ENCODE assay signal across 24 cellular contexts in the genomic region with DNA sequence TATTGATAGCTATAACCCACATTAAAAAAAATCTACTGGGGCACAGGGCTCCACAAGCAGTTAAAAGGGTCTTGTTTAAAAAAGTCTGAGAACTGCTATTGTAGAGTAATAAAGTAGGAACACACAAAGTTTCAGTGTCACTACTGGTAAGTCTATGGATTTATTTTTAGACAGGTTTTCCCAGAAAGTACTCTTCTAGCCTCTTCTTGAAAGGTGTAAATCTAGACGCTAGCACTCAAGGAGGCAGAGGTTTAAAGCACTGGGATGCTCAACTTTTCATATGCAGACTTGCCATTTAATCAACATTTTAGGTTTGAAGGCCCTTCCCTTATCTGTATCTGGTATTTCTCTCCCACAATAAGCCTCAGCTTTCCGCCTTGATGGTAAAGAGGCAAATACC. TPM values are rescaled to one million over a fixed set of nuclear protein-coding genes. Genes with fewer than 3 reads are reported as not detected.
A peak's percentile ranks its signal among the peaks of the same experiment; 100 is the strongest.
DNase-seq lines count a peak whose midpoint lies in the region; ATAC-seq and TF ChIP-seq lines count a peak whose summit lies in the region.
"Had no signal": no experiment of that assay in that cellular context is flagged by ENCODE, and none has a peak within 500 bp of the region (broad histone marks: within the 10 kb centered on the region; RNA-seq: fewer than 3 reads in every experiment).

No MANE protein-coding gene starts in this region.

- POLR2A ChIA-PET in WTC11 (lab: Charles Lee), result no interaction called here

- no peak for ATAC-seq in activated naive CD8-positive, alpha-beta T cell treated with anti-CD3 and anti-CD28 coated beads, Interleukin-2, amount 50 U/mL, for 24 hours
- ATAC-seq in WTC11, result peak; percentile 14; the same call in 1 of the 2 replicates
- no peak for ATAC-seq in HG03039 (IDR thresholded peaks at IDR 0.05; ENCODE audit: unreplicated experiment)
- ATAC-seq in HG02981 (IDR thresholded peaks at IDR 0.05; ENCODE audit: unreplicated experiment), result no peak
- ATAC-seq: A549, GM12878, HCT116 had no signal

- H3K27ac ChIP-seq in muscle layer of duodenum (ENCODE audit: low read length), result peak overlapping the region; percentile 18
- H3K27ac ChIP-seq in subcutaneous abdominal adipose tissue (ENCODE audit: low read depth, low read length), result peak overlapping the region; percentile 1
- H3K27ac ChIP-seq: A549, SJCRH30 had no signal

- H3K27me3 ChIP-seq in muscle layer of duodenum (ENCODE audit: low read depth, low read length) (no peaks in the 10 kb centered on the region), subcutaneous abdominal adipose tissue (ENCODE audit: control insufficient read depth in 5 of 5, insufficient read depth in 4 of 5, low read length in 5 of 5) (no peaks in the 10 kb centered on the region)
- H3K27me3 ChIP-seq: BE2C, SJCRH30 had no signal

- peak overlapping the region; percentile 53 for H3K27ac Mint-ChIP-seq in activated naive CD8-positive, alpha-beta T cell treated with anti-CD3 and anti-CD28 coated beads, Interleukin-2, amount 50 U/mL, for 24 hours
- H3K27ac Mint-ChIP-seq in activated naive CD8-positive, alpha-beta T cell treated with anti-CD3 and anti-CD28 coated beads for 36 hours, result no peak overlapping the region
- H3K27ac Mint-ChIP-seq in WTC11, result peak overlapping the region; percentile 36; the same call in 1 of the 2 replicates

- DNase-seq in activated naive CD8-positive, alpha-beta T cell treated with anti-CD3 and anti-CD28 coated beads, Interleukin-2, amount 50 U/mL, for 24 hours, result no peak
- DNase-seq in activated naive CD8-positive, alpha-beta T cell treated with anti-CD3 and anti-CD28 coated beads for 36 hours, result no peak
- no peak for DNase-seq in WTC11 (ENCODE audit: low spot score)
- no peak for DNase-seq in foreskin fibroblast
- DNase-seq: BE2C, Caco-2, DND-41, GOT3, MV-4-11, NCI-H1694, NCI-H2081, NCI-H2171 treated with DMSO at 0.1 percent for 48 hours, NCI-H446, NCI-H526, OCI-M1, SJCRH30 had no signal

- H3K9me3 Mint-ChIP-seq in activated naive CD8-positive, alpha-beta T cell treated with anti-CD3 and anti-CD28 coated beads, Interleukin-2, amount 50 U/mL, for 24 hours, result no peaks in the 10 kb centered on the region
- H3K9me3 Mint-ChIP-seq in activated naive CD8-positive, alpha-beta T cell treated with anti-CD3 and anti-CD28 coated beads for 36 hours, result peaks cover 5% of the 10 kb centered on the region
- no peaks in the 10 kb centered on the region for H3K9me3 Mint-ChIP-seq in WTC11
- H3K9me3 Mint-ChIP-seq: IgD-negative memory B cell had no signal

- H3K4me3 Mint-ChIP-seq in activated naive CD8-positive, alpha-beta T cell treated with anti-CD3 and anti-CD28 coated beads, Interleukin-2, amount 50 U/mL, for 24 hours, result no peak overlapping the region
- no peak overlapping the region for H3K4me3 Mint-ChIP-seq in activated naive CD8-positive, alpha-beta T cell treated with anti-CD3 and anti-CD28 coated beads for 36 hours
- H3K4me3 Mint-ChIP-seq in WTC11, result no peak overlapping the region
- H3K4me3 Mint-ChIP-seq: IgD-negative memory B cell had no signal

- CTCF ChIA-PET in WTC11 (lab: Charles Lee), result interaction anchor here (1.0 kb wide), 1 partner anchor 485 kb away, joined by 3 read pairs; no protein-coding TSS in a partner anchor

- peaks cover under 1 to 22% of the 10 kb centered on the region in 2 donors for H3K4me1 ChIP-seq in muscle layer of duodenum (ENCODE audit: control insufficient read depth in 1 of 2, insufficient read depth in 2 of 2, low read length in 2 of 2)
- peaks cover 0 to 20% (median 9%) of the 10 kb centered on the region in 5 donors for H3K4me1 ChIP-seq in subcutaneous abdominal adipose tissue (ENCODE audit: control insufficient read depth in 5 of 5, insufficient read depth in 5 of 5, low read length in 5 of 5)
- H3K4me1 ChIP-seq: BE2C, Caco-2 had no signal

- H3K4me1 Mint-ChIP-seq in activated naive CD8-positive, alpha-beta T cell treated with anti-CD3 and anti-CD28 coated beads, Interleukin-2, amount 50 U/mL, for 24 hours, result peaks cover 72% of the 10 kb centered on the region
- H3K4me1 Mint-ChIP-seq in activated naive CD8-positive, alpha-beta T cell treated with anti-CD3 and anti-CD28 coated beads for 36 hours, result peaks cover 59% of the 10 kb centered on the region
- H3K4me1 Mint-ChIP-seq in WTC11, result peaks cover 51% of the 10 kb centered on the region

- no peaks in the 10 kb centered on the region for H3K27me3 Mint-ChIP-seq in activated naive CD8-positive, alpha-beta T cell treated with anti-CD3 and anti-CD28 coated beads, Interleukin-2, amount 50 U/mL, for 24 hours
- H3K27me3 Mint-ChIP-seq in activated naive CD8-positive, alpha-beta T cell treated with anti-CD3 and anti-CD28 coated beads for 36 hours, result no peaks in the 10 kb centered on the region
- no peaks in the 10 kb centered on the region for H3K27me3 Mint-ChIP-seq in WTC11 (ENCODE audit: low read depth)
- H3K27me3 Mint-ChIP-seq: IgD-negative memory B cell had no signal

- H3K36me3 ChIP-seq in muscle layer of duodenum (ENCODE audit: control insufficient read depth in 1 of 2, insufficient read depth in 2 of 2, low read length in 2 of 2), result peaks cover 0 to 6% of the 10 kb centered on the region in 2 donors
- H3K36me3 ChIP-seq in subcutaneous abdominal adipose tissue (ENCODE audit: control insufficient read depth in 5 of 5, insufficient read depth in 5 of 5, low read length in 5 of 5), result peaks cover 2 to 8% (median 5%) of the 10 kb centered on the region in 5 donors
- H3K36me3 ChIP-seq: BE2C had no signal

- TF ChIP-seq CTCF in WTC11 (IDR thresholded peaks at IDR 0.05), result no peak
- no peak for TF ChIP-seq CTCF in foreskin fibroblast (IDR thresholded peaks at IDR 0.05; ENCODE audit: low read depth, low read length)

- H3K9me3 ChIP-seq in muscle layer of duodenum (ENCODE audit: control insufficient read depth in 1 of 2, low read length in 2 of 2) (no peaks in the 10 kb centered on the region), subcutaneous abdominal adipose tissue (ENCODE audit: control insufficient read depth in 5 of 5, low read length in 5 of 5) (no peaks in the 10 kb centered on the region)
- H3K9me3 ChIP-seq: A549, BE2C, Caco-2, SJCRH30 had no signal

- H3K36me3 Mint-ChIP-seq in activated naive CD8-positive, alpha-beta T cell treated with anti-CD3 and anti-CD28 coated beads, Interleukin-2, amount 50 U/mL, for 24 hours (ENCODE audit: low read depth), result peaks cover 31% of the 10 kb centered on the region
- peaks cover 37% of the 10 kb centered on the region for H3K36me3 Mint-ChIP-seq in activated naive CD8-positive, alpha-beta T cell treated with anti-CD3 and anti-CD28 coated beads for 36 hours
- H3K36me3 Mint-ChIP-seq in WTC11, result no peaks in the 10 kb centered on the region

- no peak overlapping the region for H3K9ac ChIP-seq in subcutaneous abdominal adipose tissue (ENCODE audit: low read length in 5 of 5)

- H3K4me3 ChIP-seq in muscle layer of duodenum (ENCODE audit: low read depth in 1 of 2, low read length in 2 of 2) (no peak overlapping the region), subcutaneous abdominal adipose tissue (ENCODE audit: low read depth in 1 of 5, low read length in 5 of 5) (no peak overlapping the region), foreskin fibroblast (ENCODE audit: low read depth in 1 of 2, low read length in 2 of 2) (no peak overlapping the region)
- H3K4me3 ChIP-seq: A549, GM12878, SJCRH30 had no signal

TF ChIP-seq in WTC11, 78 proteins besides CTCF, POLR2A, EP300 and RAD21 (continues in another document):
- TF ChIP-seq ZNF416 (CRISPR knock-in tag; IDR thresholded peaks at IDR 0.05), result no peak
- no peak for TF ChIP-seq RORB (CRISPR knock-in tag; IDR thresholded peaks at IDR 0.05)
- no peak for TF ChIP-seq TEAD4 (CRISPR knock-in tag; IDR thresholded peaks at IDR 0.05)
- TF ChIP-seq, protein P1, sequence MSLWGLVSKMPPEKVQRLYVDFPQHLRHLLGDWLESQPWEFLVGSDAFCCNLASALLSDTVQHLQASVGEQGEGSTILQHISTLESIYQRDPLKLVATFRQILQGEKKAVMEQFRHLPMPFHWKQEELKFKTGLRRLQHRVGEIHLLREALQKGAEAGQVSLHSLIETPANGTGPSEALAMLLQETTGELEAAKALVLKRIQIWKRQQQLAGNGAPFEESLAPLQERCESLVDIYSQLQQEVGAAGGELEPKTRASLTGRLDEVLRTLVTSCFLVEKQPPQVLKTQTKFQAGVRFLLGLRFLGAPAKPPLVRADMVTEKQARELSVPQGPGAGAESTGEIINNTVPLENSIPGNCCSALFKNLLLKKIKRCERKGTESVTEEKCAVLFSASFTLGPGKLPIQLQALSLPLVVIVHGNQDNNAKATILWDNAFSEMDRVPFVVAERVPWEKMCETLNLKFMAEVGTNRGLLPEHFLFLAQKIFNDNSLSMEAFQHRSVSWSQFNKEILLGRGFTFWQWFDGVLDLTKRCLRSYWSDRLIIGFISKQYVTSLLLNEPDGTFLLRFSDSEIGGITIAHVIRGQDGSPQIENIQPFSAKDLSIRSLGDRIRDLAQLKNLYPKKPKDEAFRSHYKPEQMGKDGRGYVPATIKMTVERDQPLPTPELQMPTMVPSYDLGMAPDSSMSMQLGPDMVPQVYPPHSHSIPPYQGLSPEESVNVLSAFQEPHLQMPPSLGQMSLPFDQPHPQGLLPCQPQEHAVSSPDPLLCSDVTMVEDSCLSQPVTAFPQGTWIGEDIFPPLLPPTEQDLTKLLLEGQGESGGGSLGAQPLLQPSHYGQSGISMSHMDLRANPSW (CRISPR knock-in tag; conservative IDR thresholded peaks at IDR 0.05; ENCODE audit: low read depth), result no peak
- TF ChIP-seq NFE2L1 (CRISPR knock-in tag; IDR thresholded peaks at IDR 0.05), result no peak
- TF ChIP-seq, protein P2, sequence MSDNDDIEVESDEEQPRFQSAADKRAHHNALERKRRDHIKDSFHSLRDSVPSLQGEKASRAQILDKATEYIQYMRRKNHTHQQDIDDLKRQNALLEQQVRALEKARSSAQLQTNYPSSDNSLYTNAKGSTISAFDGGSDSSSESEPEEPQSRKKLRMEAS (CRISPR knock-in tag; IDR thresholded peaks at IDR 0.05), result no peak
- TF ChIP-seq, protein P3, sequence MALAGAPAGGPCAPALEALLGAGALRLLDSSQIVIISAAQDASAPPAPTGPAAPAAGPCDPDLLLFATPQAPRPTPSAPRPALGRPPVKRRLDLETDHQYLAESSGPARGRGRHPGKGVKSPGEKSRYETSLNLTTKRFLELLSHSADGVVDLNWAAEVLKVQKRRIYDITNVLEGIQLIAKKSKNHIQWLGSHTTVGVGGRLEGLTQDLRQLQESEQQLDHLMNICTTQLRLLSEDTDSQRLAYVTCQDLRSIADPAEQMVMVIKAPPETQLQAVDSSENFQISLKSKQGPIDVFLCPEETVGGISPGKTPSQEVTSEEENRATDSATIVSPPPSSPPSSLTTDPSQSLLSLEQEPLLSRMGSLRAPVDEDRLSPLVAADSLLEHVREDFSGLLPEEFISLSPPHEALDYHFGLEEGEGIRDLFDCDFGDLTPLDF (CRISPR knock-in tag; IDR thresholded peaks at IDR 0.05), result no peak

RNA-seq across cellular contexts. Expression of a gene that starts 33.4 kb away (rescaled TPM):
- 10 to 100 TPM; 36.3 to 36.4 TPM for total RNA-seq in activated naive CD8-positive, alpha-beta T cell treated with anti-CD3 and anti-CD28 coated beads for 36 hours
- 43.8 to 48.2 TPM (median 45.6 TPM) in 3 replicates for total RNA-seq in WTC11 (2021)
